Comparison of ENCODE assay signal across 7 cellular contexts in the genomic region with DNA sequence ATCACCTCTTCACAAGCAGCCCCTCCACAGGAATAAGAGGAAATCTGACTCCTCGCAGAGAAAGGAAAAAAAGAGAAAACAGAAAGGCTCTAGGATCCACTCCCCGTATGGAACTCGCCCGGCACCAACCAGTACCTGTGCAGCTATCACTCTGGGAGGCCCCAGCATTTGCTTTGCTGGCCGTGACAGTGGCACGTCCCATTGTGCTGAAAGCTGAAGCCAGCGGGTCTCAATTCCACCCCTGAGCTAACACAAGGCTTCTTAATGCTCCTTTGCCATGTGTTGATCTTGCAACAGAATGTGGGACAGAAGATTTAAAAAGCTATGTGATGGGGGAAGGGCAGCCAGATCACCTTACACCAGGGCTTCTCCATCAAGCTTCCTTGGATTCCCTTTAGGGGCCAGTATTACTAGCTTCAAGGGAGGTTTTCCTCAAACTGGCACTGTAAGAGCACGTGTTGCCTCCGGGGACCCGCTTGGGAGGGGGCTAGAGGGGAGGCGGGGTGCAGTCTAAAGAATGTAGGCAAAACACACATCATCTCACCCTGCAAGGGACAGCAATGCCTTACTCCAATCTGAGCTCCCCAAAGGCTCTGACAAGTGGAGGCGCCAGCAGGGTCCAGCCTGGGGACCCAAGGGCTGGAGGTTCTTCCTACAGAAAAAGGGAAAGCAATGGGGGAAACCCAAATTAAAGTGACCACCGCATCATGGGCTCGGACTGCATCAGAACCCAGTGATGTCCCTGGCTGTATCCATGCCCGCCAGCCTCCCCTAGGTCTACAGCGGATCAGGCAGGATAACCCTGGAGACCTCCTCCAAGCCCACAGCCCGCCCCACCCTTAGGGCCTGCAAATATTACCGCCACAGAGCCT. TPM values are rescaled to one million over a fixed set of nuclear protein-coding genes. Genes with fewer than 3 reads are reported as not detected.
DNase-seq lines count a peak whose midpoint lies in the region; ATAC-seq and TF ChIP-seq lines count a peak whose summit lies in the region.

No MANE protein-coding gene starts in this region.

- TF ChIP-seq CTCF in GM12875 (IDR thresholded peaks at IDR 0.05; ENCODE audit: borderline replicate concordance, insufficient read depth, low read depth, low read length) (no peak), OCI-LY7 (conservative IDR thresholded peaks at IDR 0.05; ENCODE audit: low read length) (no peak)

- WGBS in ectodermal cell, 2 experiments: 6 to 7% methylated on average over 18 of the region's 18 CpGs

- H3K4me3 ChIP-seq in GM12875 (ENCODE audit: low read depth, low read length): peak overlapping the region; percentile 83
- peak overlapping the region; percentile 92 for H3K4me3 ChIP-seq in OCI-LY7 (ENCODE audit: low read depth, low read length, poor library complexity, severe bottlenecking)
- H3K4me3 ChIP-seq in ectodermal cell (ENCODE audit: insufficient read depth, low read depth, low read length): peak overlapping the region; percentile 71
- peak overlapping the region; percentile 66 for H3K4me3 ChIP-seq in mononuclear cell (ENCODE audit: low read length)

- POLR2A ChIA-PET in OCI-LY7 (lab: Charles Lee): interaction anchor here (0.6 to 2.6 kb wide), 6 partner anchors 9 to 102 kb away, joined by 3 to 19 read pairs (median 4); no protein-coding TSS in a partner anchor

- ATAC-seq in GM21737 (IDR thresholded peaks at IDR 0.05; ENCODE audit: unreplicated experiment): no peak
- no peak for ATAC-seq in HG03139 (IDR thresholded peaks at IDR 0.05; ENCODE audit: unreplicated experiment)

- no TSS peak for BruUV-seq in OCI-LY7 (replicated peaks; lab: Mats Ljungman, UMichigan)

- H2AFZ ChIP-seq in OCI-LY7 (ENCODE audit: low read length): peak overlapping the region; percentile 72; the same call in 1 of the 2 replicates

- DNase-seq in OCI-LY7 (ENCODE audit: low spot score): peak; percentile 5
- no peak for DNase-seq in activated CD4-positive, alpha-beta T cell treated with anti-CD3 and anti-CD28 coated beads for 1 hour

- peaks cover 21% of the 10 kb centered on the region for H3K4me1 ChIP-seq in OCI-LY7 (ENCODE audit: insufficient read depth, low read length, poor library complexity, severe bottlenecking)
- peaks cover 10% of the 10 kb centered on the region for H3K4me1 ChIP-seq in ectodermal cell (ENCODE audit: control insufficient read depth, insufficient read depth, low read length)
- peaks cover 22% of the 10 kb centered on the region for H3K4me1 ChIP-seq in mononuclear cell (ENCODE audit: insufficient read depth, low read length)

- H3K9me2 ChIP-seq in OCI-LY7 (ENCODE audit: insufficient read depth, low read length): no peaks in the 10 kb centered on the region

- H3K36me3 ChIP-seq in OCI-LY7 (ENCODE audit: insufficient read depth, low read length): peaks cover 17% of the 10 kb centered on the region
- peaks cover under 1% of the 10 kb centered on the region for H3K36me3 ChIP-seq in ectodermal cell (ENCODE audit: control insufficient read depth, insufficient read depth, low read length)

- CTCF ChIA-PET in OCI-LY7 (lab: Charles Lee; ENCODE audit: unreplicated experiment): interaction anchor here (1.1 kb wide), 1 partner anchor 112 kb away, joined by 3 read pairs; no protein-coding TSS in a partner anchor

- H3K9me3 ChIP-seq in OCI-LY7 (ENCODE audit: low read length): peaks cover 4% of the 10 kb centered on the region; the same call in 1 of the 2 replicates
- no peaks in the 10 kb centered on the region for H3K9me3 ChIP-seq in ectodermal cell (ENCODE audit: control insufficient read depth, low read length)
- H3K9me3 ChIP-seq in mononuclear cell (ENCODE audit: low read depth, low read length): no peaks in the 10 kb centered on the region

- H3K79me2 ChIP-seq in OCI-LY7 (ENCODE audit: insufficient read depth, low read depth, low read length): peaks cover 6% of the 10 kb centered on the region; the same call in 1 of the 2 replicates

- H3K27ac ChIP-seq in OCI-LY7 (ENCODE audit: low read depth, low read length, poor library complexity, severe bottlenecking) (no peak overlapping the region), ectodermal cell (ENCODE audit: insufficient read depth, low read depth, low read length, poor library complexity, severe bottlenecking) (peak overlapping the region; percentile 26)

- peak overlapping the region; percentile 81 for H3K4me2 ChIP-seq in OCI-LY7 (ENCODE audit: low read length)

- H4K20me1 ChIP-seq in OCI-LY7 (ENCODE audit: insufficient read depth, low read length): no peaks in the 10 kb centered on the region

- intact Hi-C loops in OCI-LY7 (cut with micrococcal nuclease; ENCODE audit: unreplicated experiment): loop anchor here (2.0 kb wide), 1 partner anchor 55 kb away; no protein-coding TSS in a partner anchor

- H3K27me3 ChIP-seq in ectodermal cell (ENCODE audit: control insufficient read depth, insufficient read depth, low read length, poor library complexity, severe bottlenecking) (peaks cover 7% of the 10 kb centered on the region), mononuclear cell (ENCODE audit: insufficient read depth, low read length) (no peaks in the 10 kb centered on the region)

RNA-seq across cellular contexts. Expression of a gene that starts 1.2 kb away (rescaled TPM):
- total RNA-seq in OCI-LY7 (2014; rRNA removed; shearing (Covaris generic)): 5.4 and 5.8 TPM in 2 replicates
- total RNA-seq in OCI-LY7 (2022) (15.5 and 15.8 TPM in 2 replicates), mononuclear cell (6.9 TPM)
- polyA plus RNA-seq in ectodermal cell (2013, experiment 1 of 4): 48.2 TPM
- polyA plus RNA-seq in ectodermal cell (2013, experiment 2 of 4): 43.9 TPM
- 33.2 TPM for polyA plus RNA-seq in ectodermal cell (2013, experiment 3 of 4)
- 37.1 TPM for polyA plus RNA-seq in ectodermal cell (2013, experiment 4 of 4)
